Comparison of ENCODE assay signal across 1 cellular context in the genomic region with DNA sequence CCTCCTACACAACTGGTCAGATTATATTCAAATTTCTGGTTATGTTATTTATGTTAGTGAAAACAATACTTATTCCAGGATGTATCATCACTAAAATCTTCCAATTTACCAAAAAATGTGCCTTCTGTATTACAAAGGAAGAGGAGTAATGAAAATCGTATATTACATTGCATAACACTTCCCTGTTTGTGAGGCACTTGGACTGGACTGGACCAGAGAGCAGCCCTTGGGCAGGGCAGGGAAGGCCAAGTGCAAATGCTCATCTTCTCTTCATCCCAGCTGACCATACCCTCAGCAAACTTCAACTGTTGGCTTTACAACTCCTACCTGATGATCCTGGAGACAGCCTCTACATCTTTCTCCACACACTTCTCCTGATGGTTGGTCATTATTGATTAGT.
TF ChIP-seq lines count a peak whose summit lies in the region.

No MANE protein-coding gene starts in this region.

TF ChIP-seq in HepG2, 621 proteins besides CTCF, POLR2A, EP300 and RAD21:
- TF ChIP-seq, protein P1, sequence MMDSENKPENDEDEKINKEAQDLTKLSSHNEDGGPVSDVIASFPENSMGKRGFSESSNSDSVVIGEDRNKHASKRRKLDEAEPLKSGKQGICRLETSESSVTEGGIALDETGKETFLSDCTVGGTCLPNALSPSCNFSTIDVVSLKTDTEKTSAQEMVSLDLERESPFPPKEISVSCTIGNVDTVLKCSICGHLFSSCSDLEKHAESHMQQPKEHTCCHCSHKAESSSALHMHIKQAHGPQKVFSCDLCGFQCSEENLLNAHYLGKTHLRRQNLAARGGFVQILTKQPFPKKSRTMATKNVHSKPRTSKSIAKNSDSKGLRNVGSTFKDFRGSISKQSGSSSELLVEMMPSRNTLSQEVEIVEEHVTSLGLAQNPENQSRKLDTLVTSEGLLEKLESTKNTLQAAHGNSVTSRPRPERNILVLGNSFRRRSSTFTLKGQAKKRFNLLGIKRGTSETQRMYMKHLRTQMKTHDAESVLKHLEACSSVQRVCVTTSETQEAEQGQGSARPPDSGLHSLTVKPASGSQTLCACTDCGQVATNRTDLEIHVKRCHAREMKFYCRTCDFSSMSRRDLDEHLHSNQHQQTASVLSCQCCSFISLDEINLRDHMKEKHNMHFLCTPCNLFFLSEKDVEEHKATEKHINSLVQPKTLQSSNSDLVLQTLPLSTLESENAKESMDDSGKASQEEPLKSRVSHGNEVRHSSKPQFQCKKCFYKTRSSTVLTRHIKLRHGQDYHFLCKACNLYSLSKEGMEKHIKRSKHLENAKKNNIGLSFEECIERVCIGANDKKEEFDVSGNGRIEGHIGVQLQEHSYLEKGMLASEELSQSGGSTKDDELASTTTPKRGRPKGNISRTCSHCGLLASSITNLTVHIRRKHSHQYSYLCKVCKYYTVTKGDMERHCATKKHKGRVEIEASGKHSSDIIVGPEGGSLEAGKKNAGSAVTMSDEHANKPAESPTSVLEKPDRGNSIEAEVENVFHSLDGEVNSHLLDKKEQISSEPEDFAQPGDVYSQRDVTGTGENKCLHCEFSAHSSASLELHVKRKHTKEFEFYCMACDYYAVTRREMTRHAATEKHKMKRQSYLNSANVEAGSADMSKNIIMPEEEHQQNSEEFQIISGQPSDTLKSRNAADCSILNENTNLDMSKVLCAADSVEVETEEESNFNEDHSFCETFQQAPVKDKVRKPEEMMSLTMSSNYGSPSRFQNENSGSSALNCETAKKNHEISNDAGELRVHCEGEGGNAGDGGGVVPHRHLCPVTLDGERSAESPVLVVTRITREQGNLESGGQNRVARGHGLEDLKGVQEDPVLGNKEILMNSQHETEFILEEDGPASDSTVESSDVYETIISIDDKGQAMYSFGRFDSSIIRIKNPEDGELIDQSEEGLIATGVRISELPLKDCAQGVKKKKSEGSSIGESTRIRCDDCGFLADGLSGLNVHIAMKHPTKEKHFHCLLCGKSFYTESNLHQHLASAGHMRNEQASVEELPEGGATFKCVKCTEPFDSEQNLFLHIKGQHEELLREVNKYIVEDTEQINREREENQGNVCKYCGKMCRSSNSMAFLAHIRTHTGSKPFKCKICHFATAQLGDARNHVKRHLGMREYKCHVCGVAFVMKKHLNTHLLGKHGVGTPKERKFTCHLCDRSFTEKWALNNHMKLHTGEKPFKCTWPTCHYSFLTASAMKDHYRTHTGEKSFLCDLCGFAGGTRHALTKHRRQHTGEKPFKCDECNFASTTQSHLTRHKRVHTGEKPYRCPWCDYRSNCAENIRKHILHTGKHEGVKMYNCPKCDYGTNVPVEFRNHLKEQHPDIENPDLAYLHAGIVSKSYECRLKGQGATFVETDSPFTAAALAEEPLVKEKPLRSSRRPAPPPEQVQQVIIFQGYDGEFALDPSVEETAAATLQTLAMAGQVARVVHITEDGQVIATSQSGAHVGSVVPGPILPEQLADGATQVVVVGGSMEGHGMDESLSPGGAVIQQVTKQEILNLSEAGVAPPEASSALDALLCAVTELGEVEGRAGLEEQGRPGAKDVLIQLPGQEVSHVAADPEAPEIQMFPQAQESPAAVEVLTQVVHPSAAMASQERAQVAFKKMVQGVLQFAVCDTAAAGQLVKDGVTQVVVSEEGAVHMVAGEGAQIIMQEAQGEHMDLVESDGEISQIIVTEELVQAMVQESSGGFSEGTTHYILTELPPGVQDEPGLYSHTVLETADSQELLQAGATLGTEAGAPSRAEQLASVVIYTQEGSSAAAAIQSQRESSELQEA (CRISPR knock-in tag; IDR thresholded peaks at IDR 0.05; ENCODE audit: not compliant biosample characterization): no peak
- TF ChIP-seq ZNF546 (CRISPR knock-in tag; conservative IDR thresholded peaks at IDR 0.05) (no peak), IRX3 (CRISPR knock-in tag; IDR thresholded peaks at IDR 0.05; ENCODE audit: borderline replicate concordance, low read depth) (no peak), DR1 (CRISPR knock-in tag; IDR thresholded peaks at IDR 0.05) (no peak)
- TF ChIP-seq, protein P2, sequence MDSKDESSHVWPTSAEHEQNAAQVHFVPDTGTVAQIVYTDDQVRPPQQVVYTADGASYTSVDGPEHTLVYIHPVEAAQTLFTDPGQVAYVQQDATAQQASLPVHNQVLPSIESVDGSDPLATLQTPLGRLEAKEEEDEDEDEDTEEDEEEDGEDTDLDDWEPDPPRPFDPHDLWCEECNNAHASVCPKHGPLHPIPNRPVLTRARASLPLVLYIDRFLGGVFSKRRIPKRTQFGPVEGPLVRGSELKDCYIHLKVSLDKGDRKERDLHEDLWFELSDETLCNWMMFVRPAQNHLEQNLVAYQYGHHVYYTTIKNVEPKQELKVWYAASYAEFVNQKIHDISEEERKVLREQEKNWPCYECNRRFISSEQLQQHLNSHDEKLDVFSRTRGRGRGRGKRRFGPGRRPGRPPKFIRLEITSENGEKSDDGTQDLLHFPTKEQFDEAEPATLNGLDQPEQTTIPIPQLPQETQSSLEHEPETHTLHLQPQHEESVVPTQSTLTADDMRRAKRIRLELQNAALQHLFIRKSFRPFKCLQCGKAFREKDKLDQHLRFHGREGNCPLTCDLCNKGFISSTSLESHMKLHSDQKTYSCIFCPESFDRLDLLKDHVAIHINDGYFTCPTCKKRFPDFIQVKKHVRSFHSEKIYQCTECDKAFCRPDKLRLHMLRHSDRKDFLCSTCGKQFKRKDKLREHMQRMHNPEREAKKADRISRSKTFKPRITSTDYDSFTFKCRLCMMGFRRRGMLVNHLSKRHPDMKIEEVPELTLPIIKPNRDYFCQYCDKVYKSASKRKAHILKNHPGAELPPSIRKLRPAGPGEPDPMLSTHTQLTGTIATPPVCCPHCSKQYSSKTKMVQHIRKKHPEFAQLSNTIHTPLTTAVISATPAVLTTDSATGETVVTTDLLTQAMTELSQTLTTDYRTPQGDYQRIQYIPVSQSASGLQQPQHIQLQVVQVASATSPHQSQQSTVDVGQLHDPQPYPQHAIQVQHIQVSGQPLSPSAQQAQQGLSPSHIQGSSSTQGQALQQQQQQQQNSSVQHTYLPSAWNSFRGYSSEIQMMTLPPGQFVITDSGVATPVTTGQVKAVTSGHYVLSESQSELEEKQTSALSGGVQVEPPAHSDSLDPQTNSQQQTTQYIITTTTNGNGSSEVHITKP (CRISPR knock-in tag; IDR thresholded peaks at IDR 0.05; ENCODE audit: low read depth): no peak
